In genomic region chr1:14291182-14291581, GRCh38 we compare ENCODE assay signal across 7 cellular contexts.
DNase-seq lines count a peak whose midpoint lies in the region; ATAC-seq and TF ChIP-seq lines count a peak whose summit lies in the region.
"Not testable (repeated sequence)": the region's sequence is repeated elsewhere in the genome, so short reads cannot be mapped to it uniquely, and the experiment has no call there.

No MANE protein-coding gene starts in this region.

- BruUV-seq in PC-3 (replicated peaks; lab: Mats Ljungman, UMichigan) = not testable (repeated sequence)

- H3K9me3 ChIP-seq in PC-3 (ENCODE audit: low read length) = not testable (repeated sequence)

- not testable (repeated sequence) for H3K4me3 Mint-ChIP-seq in nephron progenitor cell

- DNase-seq in Daoy (ENCODE audit: low read depth) (peak; percentile 41), NCI-H1105 (lab: John Stamatoyannopoulos, UW) (peak; percentile 11), NCI-H2171 treated with DMSO at 0.1 percent for 48 hours (lab: John Stamatoyannopoulos, UW) (peak; percentile 13), PC-3 (peak; percentile 87), ecto neural progenitor cell (ENCODE audit: low spot score) (peak; percentile 53), iPS-NIHi11 (ENCODE audit: low spot score) (peak; percentile 40), nephron progenitor cell (peak; percentile 14)

- CTCF ChIA-PET in PC-3 (lab: Charles Lee) = not testable (repeated sequence)

- H3K79me2 ChIP-seq in PC-3 (ENCODE audit: low read length) = not testable (repeated sequence)

- peak overlapping the region; percentile 27; the same call in 1 of the 2 replicates for H3K4me2 ChIP-seq in PC-3 (ENCODE audit: low read length)

- not testable (repeated sequence) for H3K27me3 Mint-ChIP-seq in nephron progenitor cell (ENCODE audit: low read depth, poor library complexity)

- H3K36me3 ChIP-seq in PC-3 (ENCODE audit: low read depth, low read length) = not testable (repeated sequence)

- H4K20me1 ChIP-seq in PC-3 (ENCODE audit: low read length) = not testable (repeated sequence)

- peak; percentile 97 for ATAC-seq in PC-3

- not testable (repeated sequence) for H3K27ac ChIP-seq in PC-3 (ENCODE audit: low read length)

- H3K9me3 Mint-ChIP-seq in nephron progenitor cell = peaks cover 44% of the 10 kb centered on the region

- intact Hi-C loops in PC-3 (cut with micrococcal nuclease) = not testable (repeated sequence)

- not testable (repeated sequence) for H3K4me3 ChIP-seq in PC-3 (ENCODE audit: low read length)

- not testable (repeated sequence) for H3K27me3 ChIP-seq in PC-3 (ENCODE audit: low read length)

- not testable (repeated sequence) for TF ChIP-seq CTCF in PC-3 (conservative IDR thresholded peaks at IDR 0.05; ENCODE audit: low read depth, low read length); nephron progenitor cell (IDR thresholded peaks at IDR 0.05)

- H3K4me1 ChIP-seq in PC-3 (ENCODE audit: insufficient read depth, low read length) = not testable (repeated sequence)

- not testable (repeated sequence) for H3K9me2 ChIP-seq in PC-3 (replicated peaks; ENCODE audit: low read length)

- POLR2A ChIA-PET in PC-3 (lab: Charles Lee; ENCODE audit: unreplicated experiment) = not testable (repeated sequence)

- peaks cover 19% of the 10 kb centered on the region for H3K36me3 Mint-ChIP-seq in nephron progenitor cell (ENCODE audit: low read depth)

- H3F3A ChIP-seq in PC-3 (ENCODE audit: low read length, unreplicated experiment) = not testable (repeated sequence)

- peak overlapping the region; percentile 64 for H2AFZ ChIP-seq in PC-3 (ENCODE audit: low read length)

- not testable (repeated sequence) for H3K27ac Mint-ChIP-seq in nephron progenitor cell

- H3K4me1 Mint-ChIP-seq in nephron progenitor cell = peaks cover 12% of the 10 kb centered on the region

- not testable (repeated sequence) for H3K9ac ChIP-seq in PC-3 (ENCODE audit: low read length)

Comparison
In these comparisons a context has a peak if more than half of its experiments do, and no peak if none do; other contexts are left out.
1. DNase-seq: peak in every context shown above with its lines; median percentile 87 in PC-3; 53 in ecto neural progenitor cell; 41 in Daoy; 40 in iPS-NIHi11; 14 in nephron progenitor cell; 13 in NCI-H2171 treated with DMSO at 0.1 percent for 48 hours; 11 in NCI-H1105.